35 cellular contexts compared by ENCODE assay signal in genomic region chr1:196131691-196132090, GRCh38.
"Had no signal": no experiment of that assay in that cellular context is flagged by ENCODE, and none has a peak within 500 bp of the region (broad histone marks: within the 10 kb centered on the region; RNA-seq: fewer than 3 reads in every experiment).

No MANE protein-coding gene starts in this region.

- H3K4me2 ChIP-seq: KMS-11 had no signal

- DNase-seq: Karpas-422, Kasumi-1, MG63, MM.1S, MV-4-11, NCI-H1048, NCI-H1092, NCI-H1092 treated with DMSO at 0.1 percent for 48 hours, NCI-H1105, NCI-H1105 treated with DMSO at 0.1 percent for 48 hours, NCI-H1417 treated with DMSO at 0.1 percent for 48 hours, NCI-H1436, NCI-H1436 treated with DMSO at 0.1 percent for 48 hours, NCI-H146, NCI-H1694, NCI-H1694 treated with DMSO at 0.1 percent for 48 hours, NCI-H187, NCI-H187 treated with DMSO at 0.1 percent for 48 hours, NCI-H1930, NCI-H2029, NCI-H2029 treated with DMSO at 0.1 percent for 48 hours, NCI-H2081, NCI-H2081 treated with DMSO at 0.1 percent for 48 hours, NCI-H2107, NCI-H2171, NCI-H2171 treated with DMSO at 0.1 percent for 48 hours, NCI-H2227 treated with DMSO at 0.1 percent for 48 hours, NCI-H226, NCI-H345, NCI-H446, NCI-H446 treated with DMSO at 0.1 percent for 48 hours, NCI-H510A, NCI-H510A treated with DMSO at 0.1 percent for 48 hours, NCI-H524 had no signal

- H3K4me3 ChIP-seq: MG63 had no signal

- H3K9ac ChIP-seq: KMS-11 had no signal

- H3K27me3 ChIP-seq: MG63 had no signal

- H3K36me3 ChIP-seq: MG63 had no signal

- H3K27ac ChIP-seq: KMS-11 had no signal

- H3K9me3 ChIP-seq: MG63 had no signal
